ENCODE assay signal across 16 cellular contexts in genomic region chr6:139659711-139660110, GRCh38.
DNase-seq lines count a peak whose midpoint lies in the region; ATAC-seq and TF ChIP-seq lines count a peak whose summit lies in the region.
"Had no signal": no experiment of that assay in that cellular context is flagged by ENCODE, and none has a peak within 500 bp of the region (broad histone marks: within the 10 kb centered on the region; RNA-seq: fewer than 3 reads in every experiment).

No MANE protein-coding gene starts in this region.

- H3K27ac ChIP-seq in CD8-positive, alpha-beta memory T cell (ENCODE audit: low read depth, low read length), result peak overlapping the region; percentile 16
- H3K27ac ChIP-seq: BLaER1 treated with 17β-estradiol and CSF1 and Interleukin-3, amounts not matched to agents 10 nM and 100 nM; GM23248 had no signal

- intact Hi-C loops in dendritic cell treated with granulocyte-macrophage colony-stimulating factor and Interleukin-4, amounts not matched to agents 40 ng/mL and 50 ng/mL, for 4 days (cut with micrococcal nuclease), result no loop called here

- H3K36me3 ChIP-seq in CD8-positive, alpha-beta memory T cell (ENCODE audit: insufficient read depth, low read length), result no peaks in the 10 kb centered on the region
- H3K36me3 ChIP-seq: BLaER1 treated with 17β-estradiol and CSF1 and Interleukin-3, amounts not matched to agents 10 nM and 100 nM had no signal

- no peak for TF ChIP-seq CTCF in nephron (IDR thresholded peaks at IDR 0.05; ENCODE audit: unreplicated experiment in 3 of 3)
- no peak for TF ChIP-seq CTCF in nephron progenitor cell (IDR thresholded peaks at IDR 0.05)

- no peaks in the 10 kb centered on the region for H3K4me1 Mint-ChIP-seq in CD8-positive, alpha-beta memory T cell
- peaks cover 5% of the 10 kb centered on the region for H3K4me1 Mint-ChIP-seq in dendritic cell treated with granulocyte-macrophage colony-stimulating factor and Interleukin-4, amounts not matched to agents 40 ng/mL and 50 ng/mL, for 4 days (ENCODE audit: low read depth)
- H3K4me1 Mint-ChIP-seq in nephron (peaks cover 6% of the 10 kb centered on the region), nephron progenitor cell (peaks cover 25% of the 10 kb centered on the region)
- H3K4me1 Mint-ChIP-seq in stimulated activated naive B cell treated with anti-CD40 and anti-IgM and Interleukin-4, amounts not matched to agents 10 μg/mL and 1 μg/mL and 100 μg/mL, for 72 hours, result peaks cover 4 to 5% of the 10 kb centered on the region in 2 donors
- H3K4me1 Mint-ChIP-seq: CD4-positive, CD25-positive, alpha-beta regulatory T cell had no signal

- ATAC-seq in stimulated activated naive B cell treated with anti-CD40 and anti-IgM and Interleukin-4, amounts not matched to agents 10 μg/mL and 1 μg/mL and 100 μg/mL, for 72 hours (replicated peaks), result no peak
- no peak for ATAC-seq in GM19328 (IDR thresholded peaks at IDR 0.05; ENCODE audit: unreplicated experiment)
- ATAC-seq: GM12878, HCT116 had no signal

- no peaks in the 10 kb centered on the region for H3K9me3 ChIP-seq in CD8-positive, alpha-beta memory T cell (ENCODE audit: low read length)

- no peak overlapping the region for H3K4me3 Mint-ChIP-seq in CD8-positive, alpha-beta memory T cell
- H3K4me3 Mint-ChIP-seq in dendritic cell treated with granulocyte-macrophage colony-stimulating factor and Interleukin-4, amounts not matched to agents 40 ng/mL and 50 ng/mL, for 4 days, result no peak overlapping the region
- H3K4me3 Mint-ChIP-seq in nephron (no peak overlapping the region), nephron progenitor cell (no peak overlapping the region)
- no peak overlapping the region for H3K4me3 Mint-ChIP-seq in stimulated activated naive B cell treated with anti-CD40 and anti-IgM and Interleukin-4, amounts not matched to agents 10 μg/mL and 1 μg/mL and 100 μg/mL, for 72 hours
- H3K4me3 Mint-ChIP-seq: CD4-positive, CD25-positive, alpha-beta regulatory T cell had no signal

- H3K9me3 Mint-ChIP-seq in CD8-positive, alpha-beta memory T cell, result peaks cover 0 to 11% (median 9%) of the 10 kb centered on the region in 5 donors
- H3K9me3 Mint-ChIP-seq in dendritic cell treated with granulocyte-macrophage colony-stimulating factor and Interleukin-4, amounts not matched to agents 40 ng/mL and 50 ng/mL, for 4 days, result peaks cover 16% of the 10 kb centered on the region
- H3K9me3 Mint-ChIP-seq in nephron, result peaks cover 15% of the 10 kb centered on the region
- H3K9me3 Mint-ChIP-seq in stimulated activated naive B cell treated with anti-CD40 and anti-IgM and Interleukin-4, amounts not matched to agents 10 μg/mL and 1 μg/mL and 100 μg/mL, for 72 hours, result peaks cover 3% of the 10 kb centered on the region in 2 donors
- peaks cover 33% of the 10 kb centered on the region for H3K9me3 Mint-ChIP-seq in nephron progenitor cell

- POLR2A ChIA-PET in CD8-positive, alpha-beta memory T cell (lab: Charles Lee), result no interaction called here

- CTCF ChIA-PET in CD8-positive, alpha-beta memory T cell (lab: Charles Lee), result no interaction called here

- H3K27ac Mint-ChIP-seq in CD8-positive, alpha-beta memory T cell, result no peak overlapping the region
- H3K27ac Mint-ChIP-seq in dendritic cell treated with granulocyte-macrophage colony-stimulating factor and Interleukin-4, amounts not matched to agents 40 ng/mL and 50 ng/mL, for 4 days, result peak overlapping the region; percentile 9
- H3K27ac Mint-ChIP-seq in nephron (peak overlapping the region; percentile 76 to 83 (median 79)), nephron progenitor cell (no peak overlapping the region)
- no peak overlapping the region for H3K27ac Mint-ChIP-seq in stimulated activated naive B cell treated with anti-CD40 and anti-IgM and Interleukin-4, amounts not matched to agents 10 μg/mL and 1 μg/mL and 100 μg/mL, for 72 hours
- H3K27ac Mint-ChIP-seq: CD4-positive, CD25-positive, alpha-beta regulatory T cell had no signal

- H3K4me3 ChIP-seq in CD8-positive, alpha-beta memory T cell (ENCODE audit: low read length), result no peak overlapping the region
- H3K4me3 ChIP-seq: BLaER1 treated with 17β-estradiol and CSF1 and Interleukin-3, amounts not matched to agents 10 nM and 100 nM; GM12878; GM23248 had no signal

- no peak for DNase-seq in CD8-positive, alpha-beta memory T cell
- DNase-seq in NCI-H146 treated with DMSO at 0.1 percent for 48 hours (lab: John Stamatoyannopoulos, UW; ENCODE audit: unreplicated experiment) (peak; percentile 22), nephron progenitor cell (no peak)
- no peak for DNase-seq in stimulated activated CD4-positive, alpha-beta T cell treated with anti-CD3 and anti-CD28 coated beads, Interleukin-2, amount 100 ng/mL, for 24 hours
- DNase-seq in stimulated activated naive B cell treated with anti-CD40 and anti-IgM and Interleukin-4, amounts not matched to agents 10 μg/mL and 1 μg/mL and 100 μg/mL, for 72 hours, result no peak
- DNase-seq: ACHN; Calu3; CD4-positive, CD25-positive, alpha-beta regulatory T cell; DMS 273 treated with DMSO at 0.1 percent for 48 hours; GM23248 had no signal

- no peaks in the 10 kb centered on the region for H3K27me3 ChIP-seq in CD8-positive, alpha-beta memory T cell (ENCODE audit: insufficient read depth, low read length, poor library complexity, severe bottlenecking)
- H3K27me3 ChIP-seq: BLaER1 treated with 17β-estradiol and CSF1 and Interleukin-3, amounts not matched to agents 10 nM and 100 nM had no signal

- no peaks in the 10 kb centered on the region for H3K4me1 ChIP-seq in CD8-positive, alpha-beta memory T cell (ENCODE audit: insufficient read depth, low read length)

- H3K27me3 Mint-ChIP-seq in CD8-positive, alpha-beta memory T cell, result peaks cover 0 to 6% of the 10 kb centered on the region in 2 donors
- no peaks in the 10 kb centered on the region for H3K27me3 Mint-ChIP-seq in dendritic cell treated with granulocyte-macrophage colony-stimulating factor and Interleukin-4, amounts not matched to agents 40 ng/mL and 50 ng/mL, for 4 days
- H3K27me3 Mint-ChIP-seq in nephron (ENCODE audit: low read depth) (no peaks in the 10 kb centered on the region), nephron progenitor cell (ENCODE audit: low read depth, poor library complexity) (no peaks in the 10 kb centered on the region)
- H3K27me3 Mint-ChIP-seq in stimulated activated naive B cell treated with anti-CD40 and anti-IgM and Interleukin-4, amounts not matched to agents 10 μg/mL and 1 μg/mL and 100 μg/mL, for 72 hours, result peaks cover 4 to 10% of the 10 kb centered on the region in 2 donors

- H3K36me3 Mint-ChIP-seq in CD8-positive, alpha-beta memory T cell, result peaks cover 2 to 17% (median 4%) of the 10 kb centered on the region in 3 donors
- H3K36me3 Mint-ChIP-seq in dendritic cell treated with granulocyte-macrophage colony-stimulating factor and Interleukin-4, amounts not matched to agents 40 ng/mL and 50 ng/mL, for 4 days (ENCODE audit: low read depth), result no peaks in the 10 kb centered on the region
- peaks cover 11% of the 10 kb centered on the region for H3K36me3 Mint-ChIP-seq in nephron (ENCODE audit: low read depth)
- peaks cover 0 to under 1% of the 10 kb centered on the region in 2 donors for H3K36me3 Mint-ChIP-seq in stimulated activated naive B cell treated with anti-CD40 and anti-IgM and Interleukin-4, amounts not matched to agents 10 μg/mL and 1 μg/mL and 100 μg/mL, for 72 hours
- H3K36me3 Mint-ChIP-seq in nephron progenitor cell (ENCODE audit: low read depth), result peaks cover 20% of the 10 kb centered on the region
- H3K36me3 Mint-ChIP-seq: CD4-positive, CD25-positive, alpha-beta regulatory T cell had no signal

Comparison
In these comparisons a context has a peak if more than half of its experiments do, and no peak if none do; other contexts are left out.
1. H3K27ac Mint-ChIP-seq: peak in dendritic cell treated with granulocyte-macrophage colony-stimulating factor and Interleukin-4, amounts not matched to agents 40 ng/mL and 50 ng/mL, for 4 days (single experiment) and nephron (3 of 3); none in CD8-positive, alpha-beta memory T cell (0 of 8), stimulated activated naive B cell treated with anti-CD40 and anti-IgM and Interleukin-4, amounts not matched to agents 10 μg/mL and 1 μg/mL and 100 μg/mL, for 72 hours (single experiment) and nephron progenitor cell (single experiment).